ENCODE assay signal across 1 cellular context in genomic region chr20:45935416-45936046, GRCh38.
TF ChIP-seq lines count a peak whose summit lies in the region.

No MANE protein-coding gene starts in this region.

TF ChIP-seq in K562, 482 proteins besides CTCF, POLR2A, EP300 and RAD21 (continued from another document and continues in another):
- TF ChIP-seq NELFE (IDR thresholded peaks at IDR 0.05; ENCODE audit: insufficient read depth, insufficient read length) = no peak
- TF ChIP-seq ZNF785 (CRISPR knock-in tag; IDR thresholded peaks at IDR 0.05) = no peak
- no peak for TF ChIP-seq CBX1 (IDR thresholded peaks at IDR 0.05; ENCODE audit: low read depth)
- TF ChIP-seq ZNF511 (CRISPR knock-in tag; IDR thresholded peaks at IDR 0.05) = no peak
- peak; percentile 96 for TF ChIP-seq TEAD4 (IDR thresholded peaks at IDR 0.05; ENCODE audit: low read length)
- no peak for TF ChIP-seq TEAD4 (CRISPR knock-in tag; IDR thresholded peaks at IDR 0.05; ENCODE audit: borderline replicate concordance)
- no peak for TF ChIP-seq MCM5 (IDR thresholded peaks at IDR 0.05; ENCODE audit: low read depth)
- peak in 1 of 2 experiments; percentile 95; a peak in 2 of 4 replicates for TF ChIP-seq HDAC1 (IDR thresholded peaks at IDR 0.05)
- TF ChIP-seq ZEB2 (IDR thresholded peaks at IDR 0.05) = no peak
- no peak for TF ChIP-seq NR0B1 (IDR thresholded peaks at IDR 0.05; ENCODE audit: partially characterized antibody)
- no peak for TF ChIP-seq HLTF (IDR thresholded peaks at IDR 0.05)
- TF ChIP-seq FOXP1 (CRISPR knock-in tag; IDR thresholded peaks at IDR 0.05) = peak; percentile 81; the same call in 1 of the 2 replicates
- TF ChIP-seq CHD4 (IDR thresholded peaks at IDR 0.05; ENCODE audit: insufficient read depth, insufficient replicate concordance, low read depth, low read length, poor library complexity, severe bottlenecking) = no peak
- no peak for TF ChIP-seq KAT8 (IDR thresholded peaks at IDR 0.05; ENCODE audit: low read depth)
- TF ChIP-seq CEBPG (CRISPR knock-in tag; IDR thresholded peaks at IDR 0.05) = no peak
- no peak for TF ChIP-seq CEBPG (tag; conservative IDR thresholded peaks at IDR 0.05 in 1 of 2, IDR thresholded peaks at IDR 0.05 in 1 of 2)
- TF ChIP-seq MECOM (CRISPR knock-in tag; IDR thresholded peaks at IDR 0.05) = no peak
- no peak for TF ChIP-seq MAFG (tag; conservative IDR thresholded peaks at IDR 0.05)
- TF ChIP-seq TCF7L2 (IDR thresholded peaks at IDR 0.05; ENCODE audit: low read depth, low read length) = no peak
- TF ChIP-seq PURB (CRISPR knock-in tag; IDR thresholded peaks at IDR 0.05; ENCODE audit: low read depth) = no peak
- TF ChIP-seq, protein P1, sequence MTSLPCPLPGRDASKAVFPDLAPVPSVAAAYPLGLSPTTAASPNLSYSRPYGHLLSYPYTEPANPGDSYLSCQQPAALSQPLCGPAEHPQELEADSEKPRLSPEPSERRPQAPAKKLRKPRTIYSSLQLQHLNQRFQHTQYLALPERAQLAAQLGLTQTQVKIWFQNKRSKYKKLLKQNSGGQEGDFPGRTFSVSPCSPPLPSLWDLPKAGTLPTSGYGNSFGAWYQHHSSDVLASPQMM (CRISPR knock-in tag; IDR thresholded peaks at IDR 0.05) = no peak
- no peak for TF ChIP-seq POLR2B (IDR thresholded peaks at IDR 0.05; ENCODE audit: low read depth, partially characterized antibody)
- TF ChIP-seq HNRNPUL1 (IDR thresholded peaks at IDR 0.05; ENCODE audit: low read length) = no peak
- peak; percentile 87 for TF ChIP-seq FOSL1 (tag; conservative IDR thresholded peaks at IDR 0.05)
- TF ChIP-seq FOXK1 (CRISPR knock-in tag; IDR thresholded peaks at IDR 0.05; ENCODE audit: borderline replicate concordance) = no peak
- TF ChIP-seq NCOA6 (IDR thresholded peaks at IDR 0.05) = no peak
- no peak for TF ChIP-seq ZC3H4 (CRISPR knock-in tag; IDR thresholded peaks at IDR 0.05; ENCODE audit: borderline replicate concordance)
- no peak for TF ChIP-seq HINFP (tag; conservative IDR thresholded peaks at IDR 0.05; ENCODE audit: low read depth)
- TF ChIP-seq SRSF7 (optimal IDR thresholded peaks at IDR 0.05; ENCODE audit: low read depth, low read length) = no peak
- TF ChIP-seq RB1 (IDR thresholded peaks at IDR 0.05; ENCODE audit: low read depth) = no peak
- TF ChIP-seq, protein P2, sequence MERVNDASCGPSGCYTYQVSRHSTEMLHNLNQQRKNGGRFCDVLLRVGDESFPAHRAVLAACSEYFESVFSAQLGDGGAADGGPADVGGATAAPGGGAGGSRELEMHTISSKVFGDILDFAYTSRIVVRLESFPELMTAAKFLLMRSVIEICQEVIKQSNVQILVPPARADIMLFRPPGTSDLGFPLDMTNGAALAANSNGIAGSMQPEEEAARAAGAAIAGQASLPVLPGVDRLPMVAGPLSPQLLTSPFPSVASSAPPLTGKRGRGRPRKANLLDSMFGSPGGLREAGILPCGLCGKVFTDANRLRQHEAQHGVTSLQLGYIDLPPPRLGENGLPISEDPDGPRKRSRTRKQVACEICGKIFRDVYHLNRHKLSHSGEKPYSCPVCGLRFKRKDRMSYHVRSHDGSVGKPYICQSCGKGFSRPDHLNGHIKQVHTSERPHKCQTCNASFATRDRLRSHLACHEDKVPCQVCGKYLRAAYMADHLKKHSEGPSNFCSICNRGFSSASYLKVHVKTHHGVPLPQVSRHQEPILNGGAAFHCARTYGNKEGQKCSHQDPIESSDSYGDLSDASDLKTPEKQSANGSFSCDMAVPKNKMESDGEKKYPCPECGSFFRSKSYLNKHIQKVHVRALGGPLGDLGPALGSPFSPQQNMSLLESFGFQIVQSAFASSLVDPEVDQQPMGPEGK (CRISPR knock-in tag; IDR thresholded peaks at IDR 0.05; ENCODE audit: borderline replicate concordance) = no peak
- no peak for TF ChIP-seq KAT2B (IDR thresholded peaks at IDR 0.05; ENCODE audit: low read depth, low read length)
- no peak for TF ChIP-seq SNRNP70 (optimal IDR thresholded peaks at IDR 0.05; ENCODE audit: low read depth, low read length)
- TF ChIP-seq ZSCAN29 (IDR thresholded peaks at IDR 0.05) = peak; percentile 78; the same call in 1 of the 2 replicates
- peak; percentile 91 for TF ChIP-seq NCOR1 (IDR thresholded peaks at IDR 0.05)
- TF ChIP-seq, protein P3, sequence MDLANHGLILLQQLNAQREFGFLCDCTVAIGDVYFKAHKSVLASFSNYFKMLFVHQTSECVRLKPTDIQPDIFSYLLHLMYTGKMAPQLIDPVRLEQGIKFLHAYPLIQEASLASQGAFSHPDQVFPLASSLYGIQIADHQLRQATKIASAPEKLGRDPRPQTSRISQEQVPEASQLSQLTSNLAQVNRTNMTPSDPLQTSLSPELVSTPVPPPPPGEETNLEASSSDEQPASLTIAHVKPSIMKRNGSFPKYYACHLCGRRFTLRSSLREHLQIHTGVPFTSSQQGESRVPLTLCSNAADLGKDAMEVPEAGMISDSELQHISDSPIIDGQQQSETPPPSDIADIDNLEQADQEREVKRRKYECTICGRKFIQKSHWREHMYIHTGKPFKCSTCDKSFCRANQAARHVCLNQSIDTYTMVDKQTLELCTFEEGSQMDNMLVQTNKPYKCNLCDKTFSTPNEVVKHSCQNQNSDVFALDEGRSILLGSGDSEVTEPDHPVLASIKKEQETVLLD (IDR thresholded peaks at IDR 0.05) = no peak; the same call in 1 of the 2 replicates
- TF ChIP-seq ZNF586 (CRISPR knock-in tag; conservative IDR thresholded peaks at IDR 0.05) = no peak
- TF ChIP-seq CC2D1A (IDR thresholded peaks at IDR 0.05) = peak; percentile 81; the same call in 1 of the 2 replicates
- TF ChIP-seq XRCC4 (IDR thresholded peaks at IDR 0.05; ENCODE audit: extremely low read depth, insufficient read depth, insufficient read length) = no peak
- TF ChIP-seq, protein P4, sequence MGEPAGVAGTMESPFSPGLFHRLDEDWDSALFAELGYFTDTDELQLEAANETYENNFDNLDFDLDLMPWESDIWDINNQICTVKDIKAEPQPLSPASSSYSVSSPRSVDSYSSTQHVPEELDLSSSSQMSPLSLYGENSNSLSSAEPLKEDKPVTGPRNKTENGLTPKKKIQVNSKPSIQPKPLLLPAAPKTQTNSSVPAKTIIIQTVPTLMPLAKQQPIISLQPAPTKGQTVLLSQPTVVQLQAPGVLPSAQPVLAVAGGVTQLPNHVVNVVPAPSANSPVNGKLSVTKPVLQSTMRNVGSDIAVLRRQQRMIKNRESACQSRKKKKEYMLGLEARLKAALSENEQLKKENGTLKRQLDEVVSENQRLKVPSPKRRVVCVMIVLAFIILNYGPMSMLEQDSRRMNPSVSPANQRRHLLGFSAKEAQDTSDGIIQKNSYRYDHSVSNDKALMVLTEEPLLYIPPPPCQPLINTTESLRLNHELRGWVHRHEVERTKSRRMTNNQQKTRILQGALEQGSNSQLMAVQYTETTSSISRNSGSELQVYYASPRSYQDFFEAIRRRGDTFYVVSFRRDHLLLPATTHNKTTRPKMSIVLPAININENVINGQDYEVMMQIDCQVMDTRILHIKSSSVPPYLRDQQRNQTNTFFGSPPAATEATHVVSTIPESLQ (CRISPR knock-in tag; IDR thresholded peaks at IDR 0.05) = no peak
- no peak for TF ChIP-seq ZNF165 (CRISPR knock-in tag; IDR thresholded peaks at IDR 0.05; ENCODE audit: borderline replicate concordance)
- no peak for TF ChIP-seq NR1H2 (CRISPR knock-in tag; IDR thresholded peaks at IDR 0.05)
- no peak for TF ChIP-seq ZBTB34 (CRISPR knock-in tag; IDR thresholded peaks at IDR 0.05)
- TF ChIP-seq, protein P5, sequence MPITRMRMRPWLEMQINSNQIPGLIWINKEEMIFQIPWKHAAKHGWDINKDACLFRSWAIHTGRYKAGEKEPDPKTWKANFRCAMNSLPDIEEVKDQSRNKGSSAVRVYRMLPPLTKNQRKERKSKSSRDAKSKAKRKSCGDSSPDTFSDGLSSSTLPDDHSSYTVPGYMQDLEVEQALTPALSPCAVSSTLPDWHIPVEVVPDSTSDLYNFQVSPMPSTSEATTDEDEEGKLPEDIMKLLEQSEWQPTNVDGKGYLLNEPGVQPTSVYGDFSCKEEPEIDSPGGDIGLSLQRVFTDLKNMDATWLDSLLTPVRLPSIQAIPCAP (CRISPR knock-in tag; IDR thresholded peaks at IDR 0.05; ENCODE audit: borderline replicate concordance) = no peak
- no peak for TF ChIP-seq ZZZ3 (IDR thresholded peaks at IDR 0.05)
- no peak for TF ChIP-seq SLC30A9 (CRISPR knock-in tag; IDR thresholded peaks at IDR 0.05)
- TF ChIP-seq ZNF589 (CRISPR knock-in tag; IDR thresholded peaks at IDR 0.05; ENCODE audit: low read depth) = no peak
- no peak for TF ChIP-seq RHOXF2B (CRISPR knock-in tag; conservative IDR thresholded peaks at IDR 0.05)
- TF ChIP-seq GTF2A2 (tag; IDR thresholded peaks at IDR 0.05) = no peak
- TF ChIP-seq PHF21A (IDR thresholded peaks at IDR 0.05; ENCODE audit: borderline replicate concordance, low read depth) = 0 out of 2 replicates have a peak, but pooled peaks have one; percentile 89
- TF ChIP-seq TAF15 (IDR thresholded peaks at IDR 0.05; ENCODE audit: low read depth, low read length) = no peak
- no peak for TF ChIP-seq KDM4B (IDR thresholded peaks at IDR 0.05; ENCODE audit: borderline replicate concordance in 2 of 2, low read depth in 1 of 2)
- no peak for TF ChIP-seq ZNF584 (CRISPR knock-in tag; IDR thresholded peaks at IDR 0.05; ENCODE audit: low read depth)
- TF ChIP-seq ETV6 (IDR thresholded peaks at IDR 0.05; ENCODE audit: borderline replicate concordance in 1 of 2, low read depth in 2 of 2, low read length in 1 of 2) = no peak
- TF ChIP-seq ETV6 (CRISPR knock-in tag; IDR thresholded peaks at IDR 0.05; ENCODE audit: borderline replicate concordance) = no peak
- no peak for TF ChIP-seq TAF1 (IDR thresholded peaks at IDR 0.05; ENCODE audit: control insufficient read depth, extremely low read depth, insufficient read depth, low read length, severe bottlenecking)
- no peak for TF ChIP-seq TRIM25 (IDR thresholded peaks at IDR 0.05; ENCODE audit: borderline replicate concordance)
